9 cellular contexts compared by ENCODE assay signal in the genomic region with DNA sequence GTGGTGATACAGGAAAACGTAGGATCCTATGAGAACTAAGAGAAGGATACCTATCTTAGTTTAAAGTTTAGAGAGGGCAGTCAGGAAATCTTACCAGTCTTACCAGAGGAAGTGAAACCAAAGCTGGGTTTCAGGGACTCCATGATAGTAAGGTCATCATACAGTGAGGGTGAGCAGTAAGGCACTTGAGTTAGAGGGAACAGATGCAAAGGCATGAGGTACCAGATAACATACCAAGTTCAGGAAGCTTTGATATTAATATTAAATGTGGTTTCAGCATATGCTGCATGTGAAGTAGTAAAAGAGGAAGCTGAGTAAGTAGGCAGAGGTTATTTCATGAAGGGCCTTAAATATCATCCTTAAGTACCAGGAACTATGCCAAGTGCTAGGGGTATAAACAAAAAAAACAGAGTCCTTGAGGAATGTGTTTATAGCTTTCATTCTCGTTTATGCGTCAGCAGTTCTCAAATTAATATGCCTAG. TPM values are rescaled to one million over a fixed set of nuclear protein-coding genes. Genes with fewer than 3 reads are reported as not detected.
DNase-seq lines count a peak whose midpoint lies in the region; ATAC-seq and TF ChIP-seq lines count a peak whose summit lies in the region.
"Had no signal": no experiment of that assay in that cellular context is flagged by ENCODE, and none has a peak within 500 bp of the region (broad histone marks: within the 10 kb centered on the region; RNA-seq: fewer than 3 reads in every experiment).

No MANE protein-coding gene starts in this region.

- H3K27ac Mint-ChIP-seq in activated naive CD8-positive, alpha-beta T cell treated with anti-CD3 and anti-CD28 coated beads, Interleukin-2, amount 10 ng/mL, durations not matched to agents 7 days and 5 days, result no peak overlapping the region
- no peak overlapping the region for H3K27ac Mint-ChIP-seq in Caco-2 (ENCODE audit: unreplicated experiment)

- intact Hi-C loops in gastrocnemius medialis (cut with DNase I; ENCODE audit: low total_unique reads), result no loop called here
- intact Hi-C loops in Caco-2 (cut with micrococcal nuclease; ENCODE audit: unreplicated experiment), result no loop called here

- H3K9me3 ChIP-seq in gastrocnemius medialis (no peaks in the 10 kb centered on the region), Caco-2 (no peaks in the 10 kb centered on the region)
- H3K9me3 ChIP-seq: body of pancreas had no signal

- DNase-seq in GF-D8 (lab: John Stamatoyannopoulos, UW) (peak; percentile 40), gastrocnemius medialis (no peak), Caco-2 (no peak), RWPE1 (ENCODE audit: low spot score) (no peak), G401 (ENCODE audit: low spot score) (no peak)
- no peak for DNase-seq in activated naive CD8-positive, alpha-beta T cell treated with anti-CD3 and anti-CD28 coated beads, Interleukin-2, amount 10 ng/mL, durations not matched to agents 7 days and 5 days

- no TSS peak for BruUV-seq in Caco-2 (replicated peaks; lab: Mats Ljungman, UMichigan)

- H3K9me3 Mint-ChIP-seq in activated naive CD8-positive, alpha-beta T cell treated with anti-CD3 and anti-CD28 coated beads, Interleukin-2, amount 10 ng/mL, durations not matched to agents 7 days and 5 days, result no peaks in the 10 kb centered on the region
- no peaks in the 10 kb centered on the region for H3K9me3 Mint-ChIP-seq in Caco-2 (ENCODE audit: unreplicated experiment)

- no peak for TF ChIP-seq CTCF in gastrocnemius medialis (IDR thresholded peaks at IDR 0.05 in 4 of 5, conservative IDR thresholded peaks at IDR 0.05 in 1 of 5)
- TF ChIP-seq CTCF in Caco-2 (IDR thresholded peaks at IDR 0.05; ENCODE audit: insufficient read depth in 1 of 2, low read depth in 1 of 2, low read length in 1 of 2, severe bottlenecking in 1 of 2, unreplicated experiment in 1 of 2), result no peak
- no peak for TF ChIP-seq CTCF in RWPE1 (conservative IDR thresholded peaks at IDR 0.05; ENCODE audit: low read depth)

- H3K36me3 ChIP-seq in gastrocnemius medialis, result no peaks in the 10 kb centered on the region
- no peaks in the 10 kb centered on the region for H3K36me3 ChIP-seq in Caco-2 (ENCODE audit: control insufficient read depth, insufficient read depth, low read length)

- TF ChIP-seq POLR2A in gastrocnemius medialis (IDR thresholded peaks at IDR 0.05), result no peak

- no peaks in the 10 kb centered on the region for H3K27me3 Mint-ChIP-seq in activated naive CD8-positive, alpha-beta T cell treated with anti-CD3 and anti-CD28 coated beads, Interleukin-2, amount 10 ng/mL, durations not matched to agents 7 days and 5 days
- H3K27me3 Mint-ChIP-seq in Caco-2 (ENCODE audit: insufficient read depth, unreplicated experiment), result no peaks in the 10 kb centered on the region

- peak; percentile 98 for ATAC-seq in GM21360 (IDR thresholded peaks at IDR 0.05; ENCODE audit: unreplicated experiment)
- ATAC-seq in HG03442 (IDR thresholded peaks at IDR 0.05; ENCODE audit: unreplicated experiment), result peak; percentile 99
- ATAC-seq in activated naive CD8-positive, alpha-beta T cell treated with anti-CD3 and anti-CD28 coated beads, Interleukin-2, amount 10 ng/mL, durations not matched to agents 7 days and 5 days (ENCODE audit: low read depth), result peak; percentile 77
- ATAC-seq in gastrocnemius medialis, result no peak
- ATAC-seq: body of pancreas had no signal

- in situ Hi-C loops in gastrocnemius medialis (cut with MboI; ENCODE audit: low sequenced_read_pairs in 4 of 4), result no loop called here
- in situ Hi-C loops in G401 (cut with HindIII; ENCODE audit: low sequenced_read_pairs), result no loop called here

- peaks cover 13% of the 10 kb centered on the region for H3K4me1 Mint-ChIP-seq in activated naive CD8-positive, alpha-beta T cell treated with anti-CD3 and anti-CD28 coated beads, Interleukin-2, amount 10 ng/mL, durations not matched to agents 7 days and 5 days
- peaks cover 13% of the 10 kb centered on the region for H3K4me1 Mint-ChIP-seq in Caco-2 (ENCODE audit: low read depth, unreplicated experiment)

- POLR2A ChIA-PET in activated naive CD8-positive, alpha-beta T cell treated with anti-CD3 and anti-CD28 coated beads, Interleukin-2, amount 10 ng/mL, durations not matched to agents 7 days and 5 days (lab: Charles Lee), result no interaction called here
- POLR2A ChIA-PET in Caco-2 (lab: Charles Lee) (no interaction called here), RWPE1 (lab: Yijun Ruan, JAX; ENCODE audit: low non-redundant PET) (no interaction called here)

- H3K4me3 ChIP-seq in gastrocnemius medialis (no peak overlapping the region), Caco-2 (ENCODE audit: low read depth, low read length) (no peak overlapping the region)
- H3K4me3 ChIP-seq: body of pancreas had no signal

- H3K27ac ChIP-seq in gastrocnemius medialis (no peak overlapping the region), RWPE1 (no peak overlapping the region)

- H3K4me1 ChIP-seq in gastrocnemius medialis (no peaks in the 10 kb centered on the region), Caco-2 (no peaks in the 10 kb centered on the region)
- H3K4me1 ChIP-seq: body of pancreas had no signal

- CTCF ChIA-PET in Caco-2 (lab: Charles Lee) (no interaction called here), RWPE1 (lab: Yijun Ruan, JAX) (interaction anchor here (0.5 to 0.6 kb wide), 2 partner anchors 130 to 160 kb away, joined by 3 to 5 read pairs; no protein-coding TSS in a partner anchor)

- peak overlapping the region; percentile 1 for H3K4me3 Mint-ChIP-seq in activated naive CD8-positive, alpha-beta T cell treated with anti-CD3 and anti-CD28 coated beads, Interleukin-2, amount 10 ng/mL, durations not matched to agents 7 days and 5 days
- H3K4me3 Mint-ChIP-seq in Caco-2 (ENCODE audit: unreplicated experiment), result no peak overlapping the region

- H3K36me3 Mint-ChIP-seq in activated naive CD8-positive, alpha-beta T cell treated with anti-CD3 and anti-CD28 coated beads, Interleukin-2, amount 10 ng/mL, durations not matched to agents 7 days and 5 days, result peaks cover 7% of the 10 kb centered on the region
- no peaks in the 10 kb centered on the region for H3K36me3 Mint-ChIP-seq in Caco-2 (ENCODE audit: insufficient read depth, unreplicated experiment)

- no peaks in the 10 kb centered on the region for H3K27me3 ChIP-seq in gastrocnemius medialis
- H3K27me3 ChIP-seq in Caco-2 (replicated peaks; ENCODE audit: control insufficient read depth, insufficient read depth, low read length), result no peaks in the 10 kb centered on the region
- H3K27me3 ChIP-seq: body of pancreas had no signal

RNA-seq across cellular contexts. Expression of gene ATG4C, which starts 16.9 kb away (rescaled TPM):
- total RNA-seq in activated naive CD8-positive, alpha-beta T cell treated with anti-CD3 and anti-CD28 coated beads, Interleukin-2, amount 10 ng/mL, durations not matched to agents 7 days and 5 days, result 10 to 100 TPM; 12.9 to 17.2 TPM
- 1 to 10 TPM; 2.5 to 5.8 (median 4.5) TPM for total RNA-seq in gastrocnemius medialis
- total RNA-seq in Caco-2 (2022), result 6.8 and 7.4 TPM in 2 replicates
- total RNA-seq in G401 (2014; rRNA removed; shearing (Covaris generic)), result 2.0 and 2.2 TPM in 2 replicates

Comparison
In these comparisons a context has a peak if more than half of its experiments do, and no peak if none do; other contexts are left out.
1. ATAC-seq: peak in GM21360 (single experiment), HG03442 (single experiment) and activated naive CD8-positive, alpha-beta T cell treated with anti-CD3 and anti-CD28 coated beads, Interleukin-2, amount 10 ng/mL, durations not matched to agents 7 days and 5 days (single experiment); none in gastrocnemius medialis (0 of 2).